Comparison of ENCODE assay signal across 24 cellular contexts in genomic region chr13:71912524-71912923, GRCh38. TPM values are rescaled to one million over a fixed set of nuclear protein-coding genes. Genes with fewer than 3 reads are reported as not detected.
"Had no signal": no experiment of that assay in that cellular context is flagged by ENCODE, and none has a peak within 500 bp of the region (broad histone marks: within the 10 kb centered on the region; RNA-seq: fewer than 3 reads in every experiment).

No MANE protein-coding gene starts in this region.

- H3K4me1 ChIP-seq: thyroid gland had no signal

- DNase-seq: activated CD4-positive, alpha-beta memory T cell treated with anti-CD3 and anti-CD28 coated beads, Interleukin-2, amount 10 ng/mL, durations not matched to agents 7 days and 5 days; activated CD4-positive, alpha-beta T cell treated with anti-CD3 and anti-CD28 coated beads, Interleukin-2, amount 10 ng/mL, durations not matched to agents 24 days and 14 days; activated effector memory CD4-positive, alpha-beta T cell treated with anti-CD3 and anti-CD28 coated beads, Interleukin-2, amount 50 U/mL, for 16 hours; activated naive CD4-positive, alpha-beta T cell treated with anti-CD3 and anti-CD28 coated beads, Interleukin-2, amount 50 U/mL, for 16 hours; activated T-cell treated with anti-CD3 and anti-CD28 coated beads, Interleukin-2, amount 50 U/mL, for 72 hours; aorta; cerebellar nuclear complex; foreskin fibroblast; immature natural killer cell; left colon; mesendoderm; mucosa of descending colon; nephron progenitor cell; sigmoid colon; stimulated activated CD4-positive, alpha-beta T cell treated with anti-CD3 and anti-CD28 coated beads, Interleukin-4, amount 100 ng/mL, for 4 hours; substantia nigra; thyroid gland had no signal

- H3K27me3 Mint-ChIP-seq: activated CD4-positive, alpha-beta memory T cell treated with anti-CD3 and anti-CD28 coated beads, Interleukin-2, amount 10 ng/mL, durations not matched to agents 7 days and 5 days; activated CD4-positive, alpha-beta T cell treated with anti-CD3 and anti-CD28 coated beads, Interleukin-2, amount 10 ng/mL, durations not matched to agents 24 days and 14 days; stimulated activated naive CD8-positive, alpha-beta T cell treated with anti-CD3 and anti-CD28 coated beads, Interleukin-15, Interleukin-2, amounts not matched to agents 100 ng/mL and 50 ng/mL, for 24 hours had no signal

- H3K4me1 Mint-ChIP-seq: activated CD4-positive, alpha-beta memory T cell treated with anti-CD3 and anti-CD28 coated beads, Interleukin-2, amount 10 ng/mL, durations not matched to agents 7 days and 5 days; activated CD4-positive, alpha-beta T cell treated with anti-CD3 and anti-CD28 coated beads, Interleukin-2, amount 10 ng/mL, durations not matched to agents 24 days and 14 days; immature natural killer cell had no signal

- H3K27me3 ChIP-seq: sigmoid colon, thyroid gland had no signal

- H3K36me3 Mint-ChIP-seq: immature natural killer cell had no signal

- ATAC-seq: activated CD4-positive, CD25-positive, alpha-beta regulatory T cell treated with anti-CD3 and anti-CD28 coated beads, Interleukin-2, amount 50 U/mL, for 24 hours; activated T-cell treated with anti-CD3 and anti-CD28 coated beads, Interleukin-2, amount 50 U/mL, for 72 hours; left colon; mucosa of descending colon; SK-N-SH treated with all-trans-retinoic acid at 6 μM for 48 hours had no signal

- H3K4me3 ChIP-seq: coronary artery, mucosa of descending colon, sigmoid colon, thyroid gland had no signal

- H3K27ac ChIP-seq: coronary artery, sigmoid colon, thyroid gland, VCaP had no signal

- H3K9me3 Mint-ChIP-seq: activated CD4-positive, alpha-beta memory T cell treated with anti-CD3 and anti-CD28 coated beads, Interleukin-2, amount 10 ng/mL, durations not matched to agents 7 days and 5 days; activated CD4-positive, alpha-beta T cell treated with anti-CD3 and anti-CD28 coated beads, Interleukin-2, amount 10 ng/mL, durations not matched to agents 24 days and 14 days; activated T-cell treated with anti-CD3 and anti-CD28 coated beads, Interleukin-2, amount 50 U/mL, for 72 hours; nephron progenitor cell; stimulated activated naive CD8-positive, alpha-beta T cell treated with anti-CD3 and anti-CD28 coated beads, Interleukin-15, Interleukin-2, amounts not matched to agents 100 ng/mL and 50 ng/mL, for 24 hours had no signal

- H3K27ac Mint-ChIP-seq: activated CD4-positive, alpha-beta memory T cell treated with anti-CD3 and anti-CD28 coated beads, Interleukin-2, amount 10 ng/mL, durations not matched to agents 7 days and 5 days; activated CD4-positive, alpha-beta T cell treated with anti-CD3 and anti-CD28 coated beads, Interleukin-2, amount 10 ng/mL, durations not matched to agents 24 days and 14 days; activated T-cell treated with anti-CD3 and anti-CD28 coated beads, Interleukin-2, amount 50 U/mL, for 72 hours; immature natural killer cell; nephron progenitor cell; stimulated activated naive CD8-positive, alpha-beta T cell treated with anti-CD3 and anti-CD28 coated beads, Interleukin-15, Interleukin-2, amounts not matched to agents 100 ng/mL and 50 ng/mL, for 24 hours had no signal

- H3K36me3 ChIP-seq: sigmoid colon, thyroid gland had no signal

- H3K9me3 ChIP-seq: mucosa of descending colon, sigmoid colon, thyroid gland had no signal

- H3K4me3 Mint-ChIP-seq: activated CD4-positive, alpha-beta memory T cell treated with anti-CD3 and anti-CD28 coated beads, Interleukin-2, amount 10 ng/mL, durations not matched to agents 7 days and 5 days; activated CD4-positive, alpha-beta T cell treated with anti-CD3 and anti-CD28 coated beads, Interleukin-2, amount 10 ng/mL, durations not matched to agents 24 days and 14 days; activated T-cell treated with anti-CD3 and anti-CD28 coated beads, Interleukin-2, amount 50 U/mL, for 72 hours; immature natural killer cell; nephron progenitor cell; stimulated activated naive CD8-positive, alpha-beta T cell treated with anti-CD3 and anti-CD28 coated beads, Interleukin-15, Interleukin-2, amounts not matched to agents 100 ng/mL and 50 ng/mL, for 24 hours had no signal

RNA-seq across cellular contexts. Expression of gene DACH1, which starts 45.5 kb away (rescaled TPM):
- total RNA-seq: activated CD4-positive, alpha-beta memory T cell treated with anti-CD3 and anti-CD28 coated beads, Interleukin-2, amount 10 ng/mL, durations not matched to agents 7 days and 5 days; activated CD4-positive, alpha-beta T cell treated with anti-CD3 and anti-CD28 coated beads, Interleukin-2, amount 10 ng/mL, durations not matched to agents 24 days and 14 days; bronchial epithelial cell; T-helper 2 cell treated with Interferon-gamma antibody and Interleukin-4, amounts not matched to agents 100 ng/mL and 5 ng/mL, for 36 hours had no signal
